Comparison of ENCODE assay signal across 14 cellular contexts in the genomic region with DNA sequence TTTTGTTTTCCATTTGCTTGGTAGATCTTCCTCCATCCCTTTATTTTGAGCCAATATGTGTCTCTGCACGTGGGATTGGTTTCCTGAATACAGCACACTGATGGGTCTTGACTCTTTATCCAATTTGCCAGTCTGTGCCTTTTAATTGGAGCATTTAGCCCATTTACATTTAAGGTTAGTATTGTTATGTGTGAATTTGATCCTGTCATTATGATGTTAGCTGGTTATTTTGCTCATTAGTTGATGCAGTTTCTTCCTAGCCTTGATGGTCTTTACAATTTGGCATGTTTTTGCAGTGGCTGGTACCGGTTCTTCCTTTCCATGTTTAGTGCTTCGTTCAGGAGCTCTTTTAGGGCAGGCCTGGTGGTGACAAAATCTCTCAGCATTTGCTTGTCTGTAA. TPM values are rescaled to one million over a fixed set of nuclear protein-coding genes. Genes with fewer than 3 reads are reported as not detected.
"Had no signal": no experiment of that assay in that cellular context is flagged by ENCODE, and none has a peak within 500 bp of the region (broad histone marks: within the 10 kb centered on the region; RNA-seq: fewer than 3 reads in every experiment).

No MANE protein-coding gene starts in this region.

RNA-seq across cellular contexts. Expression of gene SSTR4, which starts 43.7 kb away (rescaled TPM):
- total RNA-seq: stomach, subcutaneous adipose tissue, suprapubic skin, temporal lobe, thoracic aorta, thyroid gland, tibial nerve, transverse colon, upper lobe of right lung, ureter, urinary bladder, uterus, vagina had no signal
- polyA plus RNA-seq: stomach, thymus had no signal
